In the genomic region with DNA sequence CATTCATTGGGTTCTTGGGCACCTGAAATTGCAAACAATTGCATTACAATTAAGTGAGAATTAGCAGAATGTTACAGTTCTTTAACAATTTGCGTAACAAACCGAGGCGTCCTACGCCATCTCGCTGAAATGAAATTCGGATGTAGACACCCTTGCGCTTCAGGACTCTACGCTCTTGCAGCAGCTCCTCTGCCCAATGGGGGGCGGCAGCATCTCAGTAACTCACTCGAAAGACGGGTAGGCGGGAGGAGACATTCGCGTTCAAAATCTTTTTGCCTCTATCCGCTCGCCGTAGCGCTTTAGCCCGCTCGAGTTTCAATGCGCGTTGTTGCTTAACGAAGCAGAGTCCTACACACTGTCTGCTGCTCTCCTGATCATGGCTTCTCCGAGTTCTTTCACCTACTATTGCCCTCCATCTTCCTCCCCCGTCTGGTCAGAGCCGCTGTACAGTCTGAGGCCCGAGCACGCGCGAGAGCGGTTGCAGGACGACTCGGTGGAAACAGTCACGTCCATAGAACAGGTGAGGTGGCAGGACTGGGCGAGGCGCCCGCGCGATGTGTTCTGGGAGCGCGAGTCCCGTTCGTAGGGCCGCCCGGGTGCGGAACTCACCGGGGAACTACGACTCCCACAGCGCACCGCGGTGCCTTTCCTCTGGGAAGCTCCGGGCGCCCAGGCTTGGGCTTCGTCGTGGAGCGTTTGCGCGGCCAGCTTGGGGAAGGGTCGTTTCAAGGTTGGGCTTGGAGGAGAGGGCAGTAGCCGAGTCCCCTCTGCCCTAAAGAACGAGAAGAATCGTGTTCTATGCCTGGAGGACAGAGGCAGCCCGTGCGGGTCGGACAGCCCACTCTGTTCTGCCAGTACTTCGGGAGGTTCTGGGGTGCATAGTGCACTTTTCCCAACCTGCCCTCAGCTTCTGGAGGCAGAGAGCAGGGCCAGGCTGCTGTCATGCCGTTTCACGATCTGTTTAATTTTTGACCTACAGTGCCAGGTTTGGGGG, we compare ENCODE assay signal across 8 cellular contexts. TPM values are rescaled to one million over a fixed set of nuclear protein-coding genes. Genes with fewer than 3 reads are reported as not detected.
A peak's percentile ranks its signal among the peaks of the same experiment; 100 is the strongest.
DNase-seq lines count a peak whose midpoint lies in the region; ATAC-seq, FAIRE-seq and TF ChIP-seq lines count a peak whose summit lies in the region.

A gene with protein sequence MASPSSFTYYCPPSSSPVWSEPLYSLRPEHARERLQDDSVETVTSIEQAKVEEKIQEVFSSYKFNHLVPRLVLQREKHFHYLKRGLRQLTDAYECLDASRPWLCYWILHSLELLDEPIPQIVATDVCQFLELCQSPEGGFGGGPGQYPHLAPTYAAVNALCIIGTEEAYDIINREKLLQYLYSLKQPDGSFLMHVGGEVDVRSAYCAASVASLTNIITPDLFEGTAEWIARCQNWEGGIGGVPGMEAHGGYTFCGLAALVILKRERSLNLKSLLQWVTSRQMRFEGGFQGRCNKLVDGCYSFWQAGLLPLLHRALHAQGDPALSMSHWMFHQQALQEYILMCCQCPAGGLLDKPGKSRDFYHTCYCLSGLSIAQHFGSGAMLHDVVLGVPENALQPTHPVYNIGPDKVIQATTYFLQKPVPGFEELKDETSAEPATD (plus strand): TSS at position 318 of the 994 bp plus-strand sequence. CDS start 59 bp downstream, at position 377.

- H3K27ac Mint-ChIP-seq in brain = peak within 1 kb of the TSS; percentile 96 to 99 (median 99)

- peaks cover 0 to 22% (median 15%) of the 10 kb centered on the region in 4 donors for H3K4me1 ChIP-seq in sigmoid colon

- peaks cover 2% of the 10 kb centered on the region for H3K27me3 Mint-ChIP-seq in brain

- H3K36me3 Mint-ChIP-seq in brain = peaks cover 7% of the 10 kb centered on the region

- H3K27me3 ChIP-seq in sigmoid colon = no peaks in the 10 kb centered on the region

- no peak for TF ChIP-seq POLR2A in sigmoid colon (IDR thresholded peaks at IDR 0.05)

- H3K9me3 Mint-ChIP-seq in brain = peaks cover 0 to 4% (median 0%) of the 10 kb centered on the region in 5 experiments

- WGBS in sigmoid colon, 2 donors = 0% methylated on average over 68 of the region's 68 CpGs

- ATAC-seq in GM18519 (IDR thresholded peaks at IDR 0.05; ENCODE audit: low FRiP score, unreplicated experiment) (peak; percentile 75), HG03064 (IDR thresholded peaks at IDR 0.05; ENCODE audit: low read depth, unreplicated experiment) (peak; percentile 95)

- peak within 1 kb of the TSS; percentile 92 to 98 (median 96) for H3K4me3 Mint-ChIP-seq in brain

- H3K4me1 Mint-ChIP-seq in brain = peaks cover 55% of the 10 kb centered on the region

- peak within 1 kb of the TSS; percentile 63 to 84 (median 67) for H3K4me3 ChIP-seq in sigmoid colon

- peak; percentile 95 for FAIRE-seq in A204.1 (lab: Jason Lieb, UNC)
- peak; percentile 58 for FAIRE-seq in TTC549 (lab: Jason Lieb, UNC)

- TF ChIP-seq CTCF in brain (conservative IDR thresholded peaks at IDR 0.05) (peak; percentile 74 to 78), sigmoid colon (IDR thresholded peaks at IDR 0.05) (peak; percentile 55 to 80 (median 66))

- intact Hi-C loops in sigmoid colon (cut with DNase I) = loop anchor here (1.0 to 5.0 kb wide), 4 partner anchors 75 to 840 kb away; partner anchors contain the start of genes CHURC1 and MAX

- no peaks in the 10 kb centered on the region for H3K36me3 ChIP-seq in sigmoid colon

- H3K27ac ChIP-seq in sigmoid colon = peak within 1 kb of the TSS; percentile 82 to 90 (median 88)

- TF ChIP-seq EP300 in sigmoid colon (IDR thresholded peaks at IDR 0.05) = no peak

- no peaks in the 10 kb centered on the region for H3K9me3 ChIP-seq in sigmoid colon

- DNase-seq in NCI-H2107 (lab: John Stamatoyannopoulos, UW) (peak; percentile 97), iPS DF 4.7 (ENCODE audit: extremely low read depth, low spot score) (peak; percentile 94), sigmoid colon (peak; percentile 97)

RNA-seq across cellular contexts. Expression of the gene that starts here (rescaled TPM):
- polyA plus RNA-seq in brain (ENCODE audit: insufficient read depth, low read depth, low replicate concordance) = 34.5 TPM
- total RNA-seq in sigmoid colon = 10 to 100 TPM; 10.7 to 13.0 (median 11.9) TPM
- 1 to 10 TPM; 6.9 to 8.4 (median 8.3) TPM for polyA plus RNA-seq in sigmoid colon

Comparison
In these comparisons a context has a peak if more than half of its experiments do, and no peak if none do; other contexts are left out.
1. Peak in every context shown above with its lines: DNase-seq, ATAC-seq, H3K4me3 ChIP-seq and H3K27ac ChIP-seq.